ENCODE assay signal across 21 cellular contexts in the genomic region with DNA sequence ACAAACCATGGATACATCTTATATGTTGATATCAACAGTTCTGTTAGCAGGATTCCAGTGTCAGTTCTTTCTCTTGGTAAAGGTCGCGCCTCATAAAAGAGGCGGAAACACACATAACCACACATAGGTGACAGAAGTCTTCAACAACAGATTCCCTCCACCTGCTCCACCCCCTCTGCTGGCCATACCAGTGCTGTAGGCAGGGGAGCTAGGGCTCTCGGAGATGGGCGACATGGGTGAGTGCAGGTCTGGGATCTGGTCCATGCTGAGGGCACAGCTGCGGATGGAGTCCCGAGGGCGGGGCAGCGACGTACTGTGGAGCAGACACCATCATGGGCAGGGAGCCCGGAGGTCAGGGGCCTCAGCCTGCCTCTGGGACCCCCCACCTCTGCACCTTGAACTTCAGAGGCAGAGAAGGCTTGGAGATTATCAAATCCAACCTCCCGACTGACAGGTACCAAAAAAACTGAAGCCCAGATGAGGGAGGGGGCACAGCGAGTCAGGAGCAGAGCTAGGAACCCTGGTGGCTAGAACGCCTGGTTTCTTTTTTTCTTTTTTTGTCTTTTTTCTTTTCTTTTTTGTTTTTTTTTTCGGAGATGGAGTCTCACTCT. TPM values are rescaled to one million over a fixed set of nuclear protein-coding genes. Genes with fewer than 3 reads are reported as not detected.
DNase-seq lines count a peak whose midpoint lies in the region; ATAC-seq and TF ChIP-seq lines count a peak whose summit lies in the region.
"Had no signal": no experiment of that assay in that cellular context is flagged by ENCODE, and none has a peak within 500 bp of the region (broad histone marks: within the 10 kb centered on the region; RNA-seq: fewer than 3 reads in every experiment).

No MANE protein-coding gene starts in this region.

- peaks cover 0 to 11% (median 2%) of the 10 kb centered on the region in 12 donors for H3K4me1 ChIP-seq in heart left ventricle
- H3K4me1 ChIP-seq: BLaER1 treated with 17β-estradiol and CSF1 and Interleukin-3, amounts not matched to agents 10 nM and 100 nM; pancreas had no signal

- ATAC-seq in T-helper 17 cell, result peak; percentile 71
- peak; percentile 71 for ATAC-seq in stimulated activated naive CD8-positive, alpha-beta T cell treated with anti-CD3 and anti-CD28 coated beads, Interleukin-15, amount 100 ng/mL, for 72 hours
- ATAC-seq in HG02678 (IDR thresholded peaks at IDR 0.05; ENCODE audit: unreplicated experiment), result no peak
- ATAC-seq in heart left ventricle, result no peak
- ATAC-seq in HG03097 (IDR thresholded peaks at IDR 0.05; ENCODE audit: low FRiP score, unreplicated experiment), result no peak
- ATAC-seq: pancreas had no signal

- TF ChIP-seq CTCF in heart left ventricle (IDR thresholded peaks at IDR 0.05), result no peak

- peak in 5 of 6 experiments; percentile 12 to 61 (median 19) for DNase-seq in stimulated activated naive CD4-positive, alpha-beta T cell (lab: John Stamatoyannopoulos, UW)
- no peak for DNase-seq in stimulated activated naive CD4-positive, alpha-beta T cell treated with Interleukin-2 at 50 U/mL for 16 hours (lab: John Stamatoyannopoulos, UW)
- DNase-seq in T-helper 17 cell, result no peak
- peak; percentile 39 for DNase-seq in central memory CD4-positive, alpha-beta T cell
- DNase-seq in stimulated activated naive CD8-positive, alpha-beta T cell treated with anti-CD3 and anti-CD28 coated beads, Interleukin-15, amount 100 ng/mL, for 72 hours, result no peak
- no peak for DNase-seq in heart left ventricle
- DNase-seq: aorta, cortex of kidney, EL, esophagus squamous epithelium, head of caudate nucleus, kidney glomerular epithelial cell, NCI-H146, NCI-H345, pancreas had no signal

- no peak overlapping the region for H3K27ac ChIP-seq in heart left ventricle
- H3K27ac ChIP-seq: BLaER1 treated with 17β-estradiol and CSF1 and Interleukin-3, amounts not matched to agents 10 nM and 100 nM; esophagus squamous epithelium; pancreas had no signal

- no peaks in the 10 kb centered on the region for H3K9me3 ChIP-seq in T-helper 17 cell (ENCODE audit: control insufficient read depth, low read length, poor library complexity, severe bottlenecking)
- H3K9me3 ChIP-seq in heart left ventricle, result no peaks in the 10 kb centered on the region
- H3K9me3 ChIP-seq: BLaER1 treated with 17β-estradiol and CSF1 and Interleukin-3, amounts not matched to agents 10 nM and 100 nM; esophagus squamous epithelium; pancreas had no signal

- H3K36me3 Mint-ChIP-seq in T-helper 17 cell (ENCODE audit: low read depth), result peaks cover 2% of the 10 kb centered on the region

- H3K9me3 Mint-ChIP-seq in stimulated activated naive CD8-positive, alpha-beta T cell treated with anti-CD3 and anti-CD28 coated beads, Interleukin-15, amount 100 ng/mL, for 72 hours, result no peaks in the 10 kb centered on the region

- no peaks in the 10 kb centered on the region for H3K27me3 Mint-ChIP-seq in T-helper 17 cell
- H3K27me3 Mint-ChIP-seq in stimulated activated naive CD8-positive, alpha-beta T cell treated with anti-CD3 and anti-CD28 coated beads, Interleukin-15, amount 100 ng/mL, for 72 hours, result no peaks in the 10 kb centered on the region

- peaks cover 7% of the 10 kb centered on the region for H3K4me1 Mint-ChIP-seq in T-helper 17 cell
- H3K4me1 Mint-ChIP-seq in stimulated activated naive CD8-positive, alpha-beta T cell treated with anti-CD3 and anti-CD28 coated beads, Interleukin-15, amount 100 ng/mL, for 72 hours, result peaks cover 35% of the 10 kb centered on the region

- intact Hi-C loops in heart left ventricle (cut with DNase I), result no loop called here

- H3K4me3 Mint-ChIP-seq in T-helper 17 cell, result no peak overlapping the region
- H3K4me3 Mint-ChIP-seq in stimulated activated naive CD8-positive, alpha-beta T cell treated with anti-CD3 and anti-CD28 coated beads, Interleukin-15, amount 100 ng/mL, for 72 hours, result peak overlapping the region; percentile 29 to 71

- H3K4me3 ChIP-seq in heart left ventricle, result no peak overlapping the region
- H3K4me3 ChIP-seq: BLaER1 treated with 17β-estradiol and CSF1 and Interleukin-3, amounts not matched to agents 10 nM and 100 nM; esophagus squamous epithelium; pancreas; smooth muscle cell had no signal

- 68 to 77% (median 74%) methylated on average over 15 of the region's 15 CpGs for WGBS in heart left ventricle, 4 donors

- TF ChIP-seq POLR2A in heart left ventricle (IDR thresholded peaks at IDR 0.05), result no peak

- H3K27me3 ChIP-seq in heart left ventricle, result no peaks in the 10 kb centered on the region
- H3K27me3 ChIP-seq: BLaER1 treated with 17β-estradiol and CSF1 and Interleukin-3, amounts not matched to agents 10 nM and 100 nM; pancreas had no signal

- peak overlapping the region; percentile 68 for H3K27ac Mint-ChIP-seq in T-helper 17 cell
- peak overlapping the region in 1 of 2 donors; percentile 42 for H3K27ac Mint-ChIP-seq in stimulated activated naive CD8-positive, alpha-beta T cell treated with anti-CD3 and anti-CD28 coated beads, Interleukin-15, amount 100 ng/mL, for 72 hours

- peaks cover 0 to 94% (median 82%) of the 10 kb centered on the region in 9 donors for H3K36me3 ChIP-seq in heart left ventricle
- H3K36me3 ChIP-seq: pancreas had no signal

RNA-seq across cellular contexts. Expression of a gene that starts 12.0 kb away (rescaled TPM):
- total RNA-seq in T-helper 17 cell (10 to 100 TPM in 1 of 2 donors, 1 to 10 TPM in 1; 9.4 to 10.5 TPM), heart left ventricle (1 to 10 TPM; 1.7 to 9.2 (median 3.3) TPM)
- polyA plus RNA-seq in heart left ventricle, result 1 to 10 TPM; 3.4 to 5.2 TPM

RNA-seq across cellular contexts. Expression of a gene that starts 31.2 kb away (rescaled TPM):
- total RNA-seq in T-helper 17 cell (1 to 10 TPM; 3.7 to 4.3 TPM), heart left ventricle (under 1 TPM in 8 of 9 donors, not detected in 1; 0.09 to 0.61 (median 0.24) TPM)
- under 1 TPM in 1 of 2 donors, not detected in 1; 0.34 TPM for polyA plus RNA-seq in heart left ventricle
- total RNA-seq: H4, OCI-LY7, smooth muscle cell had no signal
- polyA plus RNA-seq: aorta had no signal

RNA-seq across cellular contexts. Expression of a gene that starts 31.4 kb away (rescaled TPM):
- total RNA-seq in T-helper 17 cell, result 10 to 100 TPM; 15.9 to 27.2 TPM
- 10 to 100 TPM; 13.7 to 38.9 (median 16.9) TPM for total RNA-seq in heart left ventricle
- polyA plus RNA-seq in heart left ventricle, result 10 to 100 TPM; 21.1 to 24.8 TPM
- total RNA-seq: smooth muscle cell had no signal

RNA-seq across cellular contexts. Expression of a gene that starts 31.6 kb away (rescaled TPM):
- total RNA-seq in T-helper 17 cell (1 to 10 TPM; 6.6 to 6.7 TPM), heart left ventricle (10 to 100 TPM in 7 of 9 donors, 1 to 10 TPM in 2; 7.3 to 30.5 (median 13.5) TPM)
- 10 to 100 TPM; 14.0 to 44.7 TPM for polyA plus RNA-seq in heart left ventricle

RNA-seq across cellular contexts. Expression of a gene that starts 38.8 kb away (rescaled TPM):
- total RNA-seq in T-helper 17 cell (100 to 1,000 TPM; 107 to 123 TPM), heart left ventricle (10 to 100 TPM; 35.6 to 60.3 (median 47.8) TPM)
- 10 to 100 TPM; 26.2 to 30.4 TPM for polyA plus RNA-seq in heart left ventricle

Comparison
In these comparisons a context has a peak if more than half of its experiments do, and no peak if none do; other contexts are left out.
1. DNase-seq: peak in stimulated activated naive CD4-positive, alpha-beta T cell (5 of 6) and central memory CD4-positive, alpha-beta T cell (single experiment); none in stimulated activated naive CD4-positive, alpha-beta T cell treated with Interleukin-2 at 50 U/mL for 16 hours (single experiment), T-helper 17 cell (0 of 3), stimulated activated naive CD8-positive, alpha-beta T cell treated with anti-CD3 and anti-CD28 coated beads, Interleukin-15, amount 100 ng/mL, for 72 hours (0 of 2) and heart left ventricle (0 of 5).
2. ATAC-seq: peak in T-helper 17 cell (single experiment) and stimulated activated naive CD8-positive, alpha-beta T cell treated with anti-CD3 and anti-CD28 coated beads, Interleukin-15, amount 100 ng/mL, for 72 hours (single experiment); none in HG02678 (single experiment), heart left ventricle (0 of 4) and HG03097 (single experiment).